ENCODE assay signal across 8 cellular contexts in genomic region chr12:121578230-121579189, GRCh38. TPM values are rescaled to one million over a fixed set of nuclear protein-coding genes. Genes with fewer than 3 reads are reported as not detected.
DNase-seq lines count a peak whose midpoint lies in the region; ATAC-seq and TF ChIP-seq lines count a peak whose summit lies in the region.

No MANE protein-coding gene starts in this region.

- peak overlapping the region; percentile 75 for H2AFZ ChIP-seq in smooth muscle cell (ENCODE audit: low read depth)

- H3K4me1 ChIP-seq in iPS-18a (ENCODE audit: control insufficient read depth, low read depth, low read length) (peaks cover 42% of the 10 kb centered on the region), smooth muscle cell (ENCODE audit: low read depth) (peaks cover 56% of the 10 kb centered on the region)

- ATAC-seq in GM18868 (IDR thresholded peaks at IDR 0.05; ENCODE audit: unreplicated experiment) (no peak), HG03025 (IDR thresholded peaks at IDR 0.05; ENCODE audit: low FRiP score, unreplicated experiment) (no peak), HG03469 (IDR thresholded peaks at IDR 0.05; ENCODE audit: unreplicated experiment) (no peak)

- H4K20me1 ChIP-seq in smooth muscle cell (ENCODE audit: low read depth), result no peaks in the 10 kb centered on the region

- CTCF ChIA-PET in AG04450 (lab: Charles Lee), result interaction anchor here (1.1 to 2.4 kb wide), 2 partner anchors 26 to 103 kb away, joined by 4 to 13 read pairs (median 11); no protein-coding TSS in a partner anchor

- H3K27ac ChIP-seq in AG04450 (ENCODE audit: low read depth, low read length) (peak overlapping the region; percentile 98), iPS-18a (ENCODE audit: low read length) (peak overlapping the region; percentile 62), smooth muscle cell (ENCODE audit: low read depth) (peak overlapping the region; percentile 87)

- peak overlapping the region; percentile 69 for H3K4me3 ChIP-seq in AG04450 (ENCODE audit: low read depth, low read length)
- H3K4me3 ChIP-seq in astrocyte of the spinal cord (ENCODE audit: low read depth, low read length), result peak overlapping the region; percentile 51
- peak overlapping the region; percentile 72 for H3K4me3 ChIP-seq in iPS-18a (ENCODE audit: low read length)
- peak overlapping the region; percentile 78 for H3K4me3 ChIP-seq in smooth muscle cell

- in situ Hi-C loops in KBM-7 (cut with MboI; ENCODE audit: low pct_unique_long_range_greater_than_20kb, low sequenced_read_pairs) (no loop called here), astrocyte of the spinal cord (cut with HindIII; ENCODE audit: low sequenced_read_pairs) (no loop called here)

- 3% methylated on average over 50 of the region's 77 CpGs for WGBS in smooth muscle cell (ENCODE audit: low lambda C conversion rate)

- POLR2A ChIA-PET in AG04450 (lab: Yijun Ruan, JAX), result interaction anchor here (1.3 to 2.0 kb wide), 3 partner anchors 29 to 49 kb away, joined by 5 to 15 read pairs (median 8); no protein-coding TSS in a partner anchor

- H3K79me2 ChIP-seq in smooth muscle cell (ENCODE audit: low read depth), result no peaks in the 10 kb centered on the region

- TF ChIP-seq CTCF in AG04450 (IDR thresholded peaks at IDR 0.05; ENCODE audit: low read depth, low read length), result no peak
- TF ChIP-seq CTCF in astrocyte of the spinal cord (IDR thresholded peaks at IDR 0.05; ENCODE audit: low read depth, low read length), result peak; percentile 6
- peak; percentile 11 for TF ChIP-seq CTCF in smooth muscle cell (IDR thresholded peaks at IDR 0.05; ENCODE audit: borderline replicate concordance, insufficient read depth, poor library complexity, severe bottlenecking)

- H3K9ac ChIP-seq in iPS-18a (ENCODE audit: low read length) (peak overlapping the region; percentile 91), smooth muscle cell (ENCODE audit: low read depth) (peak overlapping the region; percentile 47)

- no peaks in the 10 kb centered on the region for H3K9me3 ChIP-seq in AG04450 (ENCODE audit: control insufficient read depth, insufficient read depth, low read length)
- H3K9me3 ChIP-seq in iPS-18a (ENCODE audit: control insufficient read depth, low read depth, low read length), result no peaks in the 10 kb centered on the region
- H3K9me3 ChIP-seq in smooth muscle cell (replicated peaks; ENCODE audit: low read depth), result no peaks in the 10 kb centered on the region

- H3K27me3 ChIP-seq in AG04450 (ENCODE audit: control insufficient read depth, insufficient read depth, low read length) (no peaks in the 10 kb centered on the region), iPS-18a (ENCODE audit: control insufficient read depth, insufficient read depth, low read length) (no peaks in the 10 kb centered on the region), smooth muscle cell (ENCODE audit: low read depth) (no peaks in the 10 kb centered on the region)

- peaks cover 23% of the 10 kb centered on the region for H3K36me3 ChIP-seq in iPS-18a (ENCODE audit: control insufficient read depth, low read depth, low read length)
- no peaks in the 10 kb centered on the region for H3K36me3 ChIP-seq in smooth muscle cell (ENCODE audit: low read depth)

- peaks cover 20% of the 10 kb centered on the region for H3F3A ChIP-seq in smooth muscle cell (ENCODE audit: low read depth)

- DNase-seq in AG04450 (ENCODE audit: low read depth, low spot score) (no peak), KBM-7 (peak; percentile 40), astrocyte of the spinal cord (ENCODE audit: low read depth, low spot score) (no peak), smooth muscle cell (lab: John Stamatoyannopoulos, UW; ENCODE audit: unreplicated experiment) (peak; percentile 32)

- peak overlapping the region; percentile 100 for H3K4me2 ChIP-seq in smooth muscle cell

RNA-seq across cellular contexts. Expression of gene KDM2B, which starts 2.3 kb away (rescaled TPM):
- 12.9 and 17.3 TPM in 2 replicates for polyA plus RNA-seq in AG04450 (2011; rRNA removed)
- polyA minus RNA-seq in AG04450 (2011; rRNA and poly(A)+ RNA removed), result 32.7 and 39.1 TPM in 2 replicates
- total RNA-seq in smooth muscle cell, result 19.9 and 34.9 TPM in 2 replicates
- polyA plus RNA-seq in smooth muscle cell, result 16.3 and 22.6 TPM in 2 replicates

RNA-seq across cellular contexts. Expression of gene ORAI1, which starts 47.8 kb away (rescaled TPM):
- polyA plus RNA-seq in AG04450 (2011; rRNA removed), result 13.6 and 19.0 TPM in 2 replicates
- polyA minus RNA-seq in AG04450 (2011; rRNA and poly(A)+ RNA removed), result 6.6 and 10.8 TPM in 2 replicates
- total RNA-seq in smooth muscle cell, result 5.4 and 5.5 TPM in 2 replicates
- 23.4 and 24.0 TPM in 2 replicates for polyA plus RNA-seq in smooth muscle cell

Comparison
In these comparisons a context has a peak if more than half of its experiments do, and no peak if none do; other contexts are left out.
1. DNase-seq: peak in KBM-7 (single experiment) and smooth muscle cell (single experiment); none in AG04450 (single experiment) and astrocyte of the spinal cord (single experiment).
2. Peak in every context shown above with its lines, with median percentiles within 50 percentile points of each other: H3K27ac ChIP-seq and H3K4me3 ChIP-seq.